Comparison of ENCODE assay signal across 22 cellular contexts in the genomic region with DNA sequence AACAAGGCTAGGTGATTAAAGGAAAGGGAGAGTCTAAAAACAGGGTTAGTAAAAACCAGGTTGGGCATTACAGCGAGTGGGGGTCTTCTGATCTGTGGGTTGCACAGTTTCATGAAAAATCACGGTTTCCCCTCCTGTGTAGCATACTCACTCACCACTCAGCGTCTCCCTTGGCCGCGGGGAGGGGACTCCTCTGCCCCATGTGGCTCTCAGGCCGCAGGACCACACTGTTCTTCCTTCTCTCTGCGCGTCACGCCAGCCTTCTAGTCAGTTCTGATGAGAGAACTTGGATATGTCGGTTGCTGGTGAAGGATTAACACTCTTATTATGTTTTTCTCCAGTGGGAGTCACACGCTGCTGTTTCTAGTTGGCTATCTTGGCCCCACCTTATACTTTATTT.
"Had no signal": no experiment of that assay in that cellular context is flagged by ENCODE, and none has a peak within 500 bp of the region (broad histone marks: within the 10 kb centered on the region; RNA-seq: fewer than 3 reads in every experiment).

No MANE protein-coding gene starts in this region.

- FAIRE-seq: HepG2, RCC 7860 had no signal

- H3K4me1 ChIP-seq: SJSA1 had no signal

- H3K9me3 ChIP-seq: SJSA1 had no signal

- DNase-seq: KBM-7, MV-4-11, NCI-H1048, NCI-H1105 treated with DMSO at 0.1 percent for 48 hours, NCI-H1417 treated with DMSO at 0.1 percent for 48 hours, NCI-H146, NCI-H1694 treated with DMSO at 0.1 percent for 48 hours, NCI-H1930, NCI-H2081, NCI-H2171, NCI-H226, NCI-H446, NCI-H510A, NCI-H524 treated with DMSO at 0.1 percent for 48 hours, NCI-H69, NCI-H774, RPMI8226, SIG-M5 had no signal

- H3K27me3 ChIP-seq: SJSA1 had no signal

- H3K36me3 ChIP-seq: SJSA1 had no signal

- H3K4me3 ChIP-seq: SJSA1, SK-N-MC had no signal

- ATAC-seq: HepG2 had no signal

- H3K27ac ChIP-seq: SJSA1, SK-N-MC had no signal
